ENCODE assay signal across 19 cellular contexts in the genomic region with DNA sequence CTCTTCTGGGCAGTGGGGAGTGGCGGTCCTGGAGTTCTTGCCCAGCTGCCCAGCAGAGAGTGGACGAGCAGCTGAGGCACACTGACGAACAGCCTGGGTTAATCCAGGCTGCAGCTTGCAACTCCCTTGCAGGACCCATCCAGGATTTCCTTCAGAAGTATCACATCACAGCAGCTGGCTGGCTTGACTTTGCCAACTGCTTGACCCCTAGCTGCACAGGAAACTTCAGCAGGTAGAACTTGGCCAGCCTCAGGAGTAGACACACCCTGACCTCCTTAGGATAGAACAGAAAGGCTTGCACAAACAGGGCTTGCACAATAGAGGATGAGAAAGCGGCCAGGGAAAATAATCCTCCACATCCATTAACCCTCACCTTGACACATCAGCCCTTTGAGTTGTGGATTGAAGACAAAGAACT. TPM values are rescaled to one million over a fixed set of nuclear protein-coding genes. Genes with fewer than 3 reads are reported as not detected.
DNase-seq lines count a peak whose midpoint lies in the region; ATAC-seq and TF ChIP-seq lines count a peak whose summit lies in the region.
"Had no signal": no experiment of that assay in that cellular context is flagged by ENCODE, and none has a peak within 500 bp of the region (broad histone marks: within the 10 kb centered on the region; RNA-seq: fewer than 3 reads in every experiment).

No MANE protein-coding gene starts in this region.

- H3K27ac ChIP-seq in heart right ventricle (peak overlapping the region in 1 of 10 donors; percentile 61), upper lobe of right lung (no peak overlapping the region), testis (no peak overlapping the region)
- H3K27ac ChIP-seq: 22Rv1, pancreas, SK-N-MC had no signal

- H3K36me3 ChIP-seq in heart right ventricle = no peaks in the 10 kb centered on the region
- H3K36me3 ChIP-seq in upper lobe of right lung = no peaks in the 10 kb centered on the region
- no peaks in the 10 kb centered on the region for H3K36me3 ChIP-seq in testis (ENCODE audit: low read depth, missing control alignments)
- H3K36me3 ChIP-seq: pancreas had no signal

- H3K4me3 Mint-ChIP-seq in stimulated activated effector memory CD8-positive, alpha-beta T cell treated with anti-CD3 and anti-CD28 coated beads, Interleukin-12 subunit alpha, Interleukin-12 subunit beta, amount 100 ng/mL, for 72 hours = no peak overlapping the region
- H3K4me3 Mint-ChIP-seq: dendritic cell treated with granulocyte-macrophage colony-stimulating factor and Interleukin-4, amounts not matched to agents 40 ng/mL and 50 ng/mL, for 4 days; stimulated activated memory B cell treated with anti-CD40 and anti-IgM and Interleukin-4, amounts not matched to agents 10 μg/mL and 1 μg/mL and 100 μg/mL, for 72 hours; type B pancreatic cell had no signal

- no peak overlapping the region for H3K4me3 ChIP-seq in heart right ventricle
- no peak overlapping the region for H3K4me3 ChIP-seq in upper lobe of right lung
- H3K4me3 ChIP-seq in testis = no peak overlapping the region
- H3K4me3 ChIP-seq: pancreas, SK-N-MC had no signal

- peaks cover 10 to 64% (median 27%) of the 10 kb centered on the region in 9 donors for H3K4me1 ChIP-seq in heart right ventricle
- H3K4me1 ChIP-seq in upper lobe of right lung = peaks cover 14% of the 10 kb centered on the region
- peaks cover 10% of the 10 kb centered on the region for H3K4me1 ChIP-seq in testis

- no peak for TF ChIP-seq POLR2A in testis (IDR thresholded peaks at IDR 0.05)

- H3K4me1 Mint-ChIP-seq in stimulated activated effector memory CD8-positive, alpha-beta T cell treated with anti-CD3 and anti-CD28 coated beads, Interleukin-12 subunit alpha, Interleukin-12 subunit beta, amount 100 ng/mL, for 72 hours = no peaks in the 10 kb centered on the region
- H3K4me1 Mint-ChIP-seq: stimulated activated memory B cell treated with anti-CD40 and anti-IgM and Interleukin-4, amounts not matched to agents 10 μg/mL and 1 μg/mL and 100 μg/mL, for 72 hours had no signal

- H3K9me3 Mint-ChIP-seq in stimulated activated effector memory CD8-positive, alpha-beta T cell treated with anti-CD3 and anti-CD28 coated beads, Interleukin-12 subunit alpha, Interleukin-12 subunit beta, amount 100 ng/mL, for 72 hours = no peaks in the 10 kb centered on the region
- H3K9me3 Mint-ChIP-seq: dendritic cell treated with granulocyte-macrophage colony-stimulating factor and Interleukin-4, amounts not matched to agents 40 ng/mL and 50 ng/mL, for 4 days; stimulated activated memory B cell treated with anti-CD40 and anti-IgM and Interleukin-4, amounts not matched to agents 10 μg/mL and 1 μg/mL and 100 μg/mL, for 72 hours; type B pancreatic cell had no signal

- DNase-seq in Right ventricle myocardium inferior (ENCODE audit: missing footprints) (no peak), cardiac septum (ENCODE audit: low spot score) (no peak), heart right ventricle (peak in 1 of 2 donors; percentile 26), myocyte (ENCODE audit: low read depth) (peak; percentile 74), upper lobe of right lung (peak; percentile 66), testis (no peak), NCI-H345 treated with DMSO at 0.1 percent for 48 hours (lab: John Stamatoyannopoulos, UW; ENCODE audit: unreplicated experiment) (no peak)
- DNase-seq in stimulated activated effector memory CD8-positive, alpha-beta T cell treated with anti-CD3 and anti-CD28 coated beads, Interleukin-12 subunit alpha, Interleukin-12 subunit beta, amount 100 ng/mL, for 72 hours (ENCODE audit: low spot score in 2 of 2) = no peak
- DNase-seq: activated naive CD4-positive, alpha-beta T cell; GF-D8; NCI-H2081; NCI-H524; pancreas; T1000 had no signal

- H3K36me3 Mint-ChIP-seq in stimulated activated effector memory CD8-positive, alpha-beta T cell treated with anti-CD3 and anti-CD28 coated beads, Interleukin-12 subunit alpha, Interleukin-12 subunit beta, amount 100 ng/mL, for 72 hours = no peaks in the 10 kb centered on the region
- H3K36me3 Mint-ChIP-seq: stimulated activated memory B cell treated with anti-CD40 and anti-IgM and Interleukin-4, amounts not matched to agents 10 μg/mL and 1 μg/mL and 100 μg/mL, for 72 hours; type B pancreatic cell had no signal

- 67 to 86% methylated on average over 4 of the region's 4 CpGs for WGBS in heart right ventricle, 2 donors
- WGBS in testis, 2 donors = 78 to 83% methylated on average over 2 to 4 of the region's 4 CpGs

- no peaks in the 10 kb centered on the region for H3K9me3 ChIP-seq in heart right ventricle
- H3K9me3 ChIP-seq in upper lobe of right lung = no peaks in the 10 kb centered on the region
- H3K9me3 ChIP-seq in testis = no peaks in the 10 kb centered on the region
- H3K9me3 ChIP-seq: pancreas had no signal

- intact Hi-C loops in Right ventricle myocardium inferior (cut with DNase I) (no loop called here), cardiac septum (cut with DNase I) (no loop called here), heart right ventricle (cut with DNase I) (loop anchor here in 2 of 10 donors (5.0 to 10.0 kb wide), 2 partner anchors 36 to 52 kb away; a partner anchor contains a TSS), upper lobe of right lung (cut with DNase I) (no loop called here), testis (cut with DNase I; ENCODE audit: low total_unique reads) (no loop called here)

- ATAC-seq in Right ventricle myocardium inferior (peak; percentile 17), heart right ventricle (peak; percentile 35 to 84 (median 58)), upper lobe of right lung (peak; percentile 90)
- no peak for ATAC-seq in stimulated activated effector memory CD8-positive, alpha-beta T cell treated with anti-CD3 and anti-CD28 coated beads, Interleukin-12 subunit alpha, Interleukin-12 subunit beta, amount 100 ng/mL, for 72 hours
- ATAC-seq: stimulated activated memory B cell treated with anti-CD40 and anti-IgM and Interleukin-4, amounts not matched to agents 10 μg/mL and 1 μg/mL and 100 μg/mL, for 72 hours had no signal

- H3K27ac Mint-ChIP-seq in stimulated activated effector memory CD8-positive, alpha-beta T cell treated with anti-CD3 and anti-CD28 coated beads, Interleukin-12 subunit alpha, Interleukin-12 subunit beta, amount 100 ng/mL, for 72 hours = no peak overlapping the region
- H3K27ac Mint-ChIP-seq: dendritic cell treated with granulocyte-macrophage colony-stimulating factor and Interleukin-4, amounts not matched to agents 40 ng/mL and 50 ng/mL, for 4 days; stimulated activated memory B cell treated with anti-CD40 and anti-IgM and Interleukin-4, amounts not matched to agents 10 μg/mL and 1 μg/mL and 100 μg/mL, for 72 hours; type B pancreatic cell had no signal

- H3K27me3 ChIP-seq in heart right ventricle (no peaks in the 10 kb centered on the region), upper lobe of right lung (no peaks in the 10 kb centered on the region), testis (no peaks in the 10 kb centered on the region)
- H3K27me3 ChIP-seq: pancreas had no signal

- TF ChIP-seq CTCF in heart right ventricle (IDR thresholded peaks at IDR 0.05) (no peak), upper lobe of right lung (IDR thresholded peaks at IDR 0.05) (no peak), testis (IDR thresholded peaks at IDR 0.05) (no peak)

RNA-seq across cellular contexts. Expression of a gene that starts 27.9 kb away (rescaled TPM):
- total RNA-seq in Right ventricle myocardium inferior (31.3 TPM), cardiac septum (14.4 TPM), heart right ventricle (10 to 100 TPM; 17.8 to 34.6 (median 23.7) TPM), myocyte (5.0 and 6.6 TPM in 2 replicates), upper lobe of right lung (57.4 TPM), testis (10 to 100 TPM; 31.2 to 31.9 TPM)
- polyA plus RNA-seq in heart right ventricle (10 to 100 TPM; 13.5 to 17.9 TPM), testis (ENCODE audit: insufficient read depth, low read depth, low replicate concordance) (14.8 TPM)
- 3.3 TPM for polyA plus RNA-seq in myocyte (2012)

RNA-seq across cellular contexts. Expression of a gene that starts 54.7 kb away (rescaled TPM):
- total RNA-seq in Right ventricle myocardium inferior = 18.1 TPM
- total RNA-seq in cardiac septum = 6.4 TPM
- 10 to 100 TPM; 12.0 to 28.6 (median 17.5) TPM for total RNA-seq in heart right ventricle
- polyA plus RNA-seq in heart right ventricle = 1 to 10 TPM; 3.4 to 7.8 TPM
- total RNA-seq in myocyte = 25.0 and 26.9 TPM in 2 replicates
- 6.8 TPM for polyA plus RNA-seq in myocyte (2012)
- total RNA-seq in upper lobe of right lung = 24.5 TPM
- 10 to 100 TPM; 42.1 to 59.0 TPM for total RNA-seq in testis
- 21.3 TPM for polyA plus RNA-seq in testis (ENCODE audit: insufficient read depth, low read depth, low replicate concordance)

Comparison
In these comparisons a context has a peak if more than half of its experiments do, and no peak if none do; other contexts are left out.
1. DNase-seq: peak in myocyte (single experiment) and upper lobe of right lung (single experiment); none in Right ventricle myocardium inferior (single experiment), cardiac septum (single experiment), testis (single experiment), stimulated activated effector memory CD8-positive, alpha-beta T cell treated with anti-CD3 and anti-CD28 coated beads, Interleukin-12 subunit alpha, Interleukin-12 subunit beta, amount 100 ng/mL, for 72 hours (0 of 2) and NCI-H345 treated with DMSO at 0.1 percent for 48 hours (single experiment).